Comparison of ENCODE assay signal across 9 cellular contexts in the genomic region with DNA sequence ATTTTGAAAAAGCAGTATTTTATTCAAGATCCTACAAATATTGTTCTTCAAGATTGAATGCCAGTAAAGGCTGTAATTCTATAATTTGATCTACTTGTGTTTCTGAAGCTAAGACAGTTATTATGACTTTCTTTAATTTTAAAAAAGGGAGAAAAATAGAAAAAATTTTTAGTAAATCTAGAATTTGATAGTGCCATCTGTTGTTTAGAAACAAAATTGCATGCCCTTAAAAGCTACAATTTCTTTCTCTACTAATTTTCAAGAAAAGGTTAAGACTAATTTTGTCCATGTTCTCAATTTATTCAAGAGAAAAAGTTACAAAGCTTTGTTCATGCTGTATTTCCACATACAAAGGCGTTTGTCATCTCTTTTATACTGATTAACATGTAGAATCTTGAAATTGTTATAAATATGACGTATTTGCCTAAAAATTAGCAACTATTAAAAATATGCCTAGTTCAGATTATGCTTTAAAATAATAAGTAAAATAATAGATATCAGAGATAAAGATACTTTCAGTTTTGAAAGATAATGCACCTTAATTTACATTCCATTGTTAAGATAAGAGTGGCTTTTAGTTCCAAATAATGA. TPM values are rescaled to one million over a fixed set of nuclear protein-coding genes. Genes with fewer than 3 reads are reported as not detected.
DNase-seq lines count a peak whose midpoint lies in the region; ATAC-seq and TF ChIP-seq lines count a peak whose summit lies in the region.
"Had no signal": no experiment of that assay in that cellular context is flagged by ENCODE, and none has a peak within 500 bp of the region (broad histone marks: within the 10 kb centered on the region; RNA-seq: fewer than 3 reads in every experiment).

No MANE protein-coding gene starts in this region.

- H3K36me3 Mint-ChIP-seq in activated CD8-positive, alpha-beta T cell treated with anti-CD3 and anti-CD28 coated beads for 36 hours (ENCODE audit: low read depth) = no peaks in the 10 kb centered on the region
- H3K36me3 Mint-ChIP-seq in activated CD8-positive, alpha-beta T cell treated with anti-CD3 and anti-CD28 coated beads, Interleukin-2, amount 10 ng/mL, durations not matched to agents 7 days and 5 days (ENCODE audit: low read depth) = no peaks in the 10 kb centered on the region

- no peak for ATAC-seq in activated CD8-positive, alpha-beta T cell treated with anti-CD3 and anti-CD28 coated beads for 36 hours
- no peak for ATAC-seq in activated CD8-positive, alpha-beta T cell treated with anti-CD3 and anti-CD28 coated beads, Interleukin-2, amount 10 ng/mL, durations not matched to agents 7 days and 5 days
- ATAC-seq in RWPE2 (ENCODE audit: low read depth) (no peak), HG03175 (IDR thresholded peaks at IDR 0.05; ENCODE audit: unreplicated experiment) (no peak), GM21528 (IDR thresholded peaks at IDR 0.05; ENCODE audit: low FRiP score, unreplicated experiment) (no peak)

- DNase-seq in activated CD8-positive, alpha-beta T cell treated with anti-CD3 and anti-CD28 coated beads for 36 hours = no peak
- DNase-seq in activated CD8-positive, alpha-beta T cell treated with anti-CD3 and anti-CD28 coated beads, Interleukin-2, amount 10 ng/mL, durations not matched to agents 7 days and 5 days = no peak
- DNase-seq in RWPE2 (ENCODE audit: low spot score) (no peak), foreskin fibroblast (peak in 1 of 2 donors; percentile 9), transverse colon (no peak)
- DNase-seq in stimulated activated CD4-positive, alpha-beta T cell treated with anti-CD3 and anti-CD28 coated beads, Interleukin-4, amount 100 ng/mL, for 4 hours = no peak

- H3K27me3 Mint-ChIP-seq in activated CD8-positive, alpha-beta T cell treated with anti-CD3 and anti-CD28 coated beads for 36 hours = peaks cover 4% of the 10 kb centered on the region
- H3K27me3 Mint-ChIP-seq in activated CD8-positive, alpha-beta T cell treated with anti-CD3 and anti-CD28 coated beads, Interleukin-2, amount 10 ng/mL, durations not matched to agents 7 days and 5 days (ENCODE audit: low read depth) = peaks cover 7% of the 10 kb centered on the region

- H3K9me3 ChIP-seq in RWPE2 (ENCODE audit: severe bottlenecking) (no peaks in the 10 kb centered on the region), transverse colon (no peaks in the 10 kb centered on the region)
- H3K9me3 ChIP-seq: BLaER1 had no signal

- WGBS in transverse colon (ENCODE audit: low coverage in 1 of 2), 2 donors = 49 to 60% methylated on average over 2 of the region's 2 CpGs

- H3K4me3 ChIP-seq in RWPE2 (ENCODE audit: severe bottlenecking) = no peak overlapping the region
- H3K4me3 ChIP-seq in foreskin fibroblast (ENCODE audit: low read depth in 1 of 2, low read length in 2 of 2) = no peak overlapping the region
- no peak overlapping the region for H3K4me3 ChIP-seq in transverse colon
- H3K4me3 ChIP-seq: BLaER1 had no signal

- no peak for TF ChIP-seq EP300 in transverse colon (IDR thresholded peaks at IDR 0.05; ENCODE audit: low read depth)

- no peaks in the 10 kb centered on the region for H3K27me3 ChIP-seq in RWPE2 (ENCODE audit: insufficient read depth, poor library complexity, severe bottlenecking)
- H3K27me3 ChIP-seq in transverse colon = no peaks in the 10 kb centered on the region
- H3K27me3 ChIP-seq: BLaER1 had no signal

- POLR2A ChIA-PET in activated CD8-positive, alpha-beta T cell treated with anti-CD3 and anti-CD28 coated beads for 36 hours (lab: Charles Lee) = no interaction called here
- POLR2A ChIA-PET in activated CD8-positive, alpha-beta T cell treated with anti-CD3 and anti-CD28 coated beads, Interleukin-2, amount 10 ng/mL, durations not matched to agents 7 days and 5 days (lab: Charles Lee) = no interaction called here

- H3K9me3 Mint-ChIP-seq in activated CD8-positive, alpha-beta T cell treated with anti-CD3 and anti-CD28 coated beads for 36 hours = peaks cover 3% of the 10 kb centered on the region
- H3K9me3 Mint-ChIP-seq in activated CD8-positive, alpha-beta T cell treated with anti-CD3 and anti-CD28 coated beads, Interleukin-2, amount 10 ng/mL, durations not matched to agents 7 days and 5 days (ENCODE audit: insufficient read depth) = peaks cover 2% of the 10 kb centered on the region

- CTCF ChIA-PET in activated CD8-positive, alpha-beta T cell treated with anti-CD3 and anti-CD28 coated beads for 36 hours (lab: Charles Lee) = interaction anchor here (0.7 to 1.5 kb wide), 15 partner anchors 10 to 732 kb away, joined by 3 to 6 read pairs (median 3); partner anchors contain the start of gene MMRN1
- CTCF ChIA-PET in activated CD8-positive, alpha-beta T cell treated with anti-CD3 and anti-CD28 coated beads, Interleukin-2, amount 10 ng/mL, durations not matched to agents 7 days and 5 days (lab: Charles Lee) = interaction anchor here (0.9 to 1.3 kb wide), 3 partner anchors 10 to 282 kb away, joined by 3 to 4 read pairs (median 4); partner anchors contain the start of gene MMRN1

- H3K4me1 ChIP-seq in RWPE2 (ENCODE audit: insufficient read depth, poor library complexity, severe bottlenecking) (no peaks in the 10 kb centered on the region), transverse colon (no peaks in the 10 kb centered on the region)
- H3K4me1 ChIP-seq: BLaER1 had no signal

- no peak overlapping the region for H3K4me3 Mint-ChIP-seq in activated CD8-positive, alpha-beta T cell treated with anti-CD3 and anti-CD28 coated beads for 36 hours
- no peak overlapping the region for H3K4me3 Mint-ChIP-seq in activated CD8-positive, alpha-beta T cell treated with anti-CD3 and anti-CD28 coated beads, Interleukin-2, amount 10 ng/mL, durations not matched to agents 7 days and 5 days

- H3K27ac ChIP-seq in RWPE2 (ENCODE audit: poor library complexity, severe bottlenecking) (no peak overlapping the region), transverse colon (no peak overlapping the region)
- H3K27ac ChIP-seq: BLaER1 had no signal

- in situ Hi-C loops in transverse colon (cut with MboI; ENCODE audit: low pct_ligation_motif_present in 1 of 4, low pct_unique_long_range_greater_than_20kb in 1 of 4, low sequenced_read_pairs in 3 of 4) = no loop called here

- TF ChIP-seq POLR2A in transverse colon (IDR thresholded peaks at IDR 0.05) = no peak

- peak; percentile 70 for TF ChIP-seq CTCF in activated CD8-positive, alpha-beta T cell treated with anti-CD3 and anti-CD28 coated beads for 36 hours (IDR thresholded peaks at IDR 0.05)
- TF ChIP-seq CTCF in RWPE2 (IDR thresholded peaks at IDR 0.05; ENCODE audit: poor library complexity, severe bottlenecking) (peak; percentile 73), foreskin fibroblast (IDR thresholded peaks at IDR 0.05; ENCODE audit: low read depth, low read length) (peak; percentile 28), transverse colon (IDR thresholded peaks at IDR 0.05) (peak; percentile 14 to 48 (median 38))

- no peak overlapping the region for H3K27ac Mint-ChIP-seq in activated CD8-positive, alpha-beta T cell treated with anti-CD3 and anti-CD28 coated beads for 36 hours
- no peak overlapping the region for H3K27ac Mint-ChIP-seq in activated CD8-positive, alpha-beta T cell treated with anti-CD3 and anti-CD28 coated beads, Interleukin-2, amount 10 ng/mL, durations not matched to agents 7 days and 5 days

- intact Hi-C loops in activated CD8-positive, alpha-beta T cell treated with anti-CD3 and anti-CD28 coated beads for 36 hours (cut with micrococcal nuclease) = no loop called here
- intact Hi-C loops in transverse colon (cut with DNase I; ENCODE audit: low total_unique reads) = no loop called here

- H3K36me3 ChIP-seq in RWPE2 (ENCODE audit: low read depth) (no peaks in the 10 kb centered on the region), transverse colon (no peaks in the 10 kb centered on the region)
- H3K36me3 ChIP-seq: BLaER1 had no signal

- no peaks in the 10 kb centered on the region for H3K4me1 Mint-ChIP-seq in activated CD8-positive, alpha-beta T cell treated with anti-CD3 and anti-CD28 coated beads for 36 hours (ENCODE audit: low read depth)
- no peaks in the 10 kb centered on the region for H3K4me1 Mint-ChIP-seq in activated CD8-positive, alpha-beta T cell treated with anti-CD3 and anti-CD28 coated beads, Interleukin-2, amount 10 ng/mL, durations not matched to agents 7 days and 5 days (ENCODE audit: low read depth)

RNA-seq across cellular contexts. Expression of gene MMRN1, which starts 25.6 kb away (rescaled TPM):
- not detected for total RNA-seq in activated CD8-positive, alpha-beta T cell treated with anti-CD3 and anti-CD28 coated beads for 36 hours
- under 1 TPM; 0.47 to 0.63 TPM for total RNA-seq in activated CD8-positive, alpha-beta T cell treated with anti-CD3 and anti-CD28 coated beads, Interleukin-2, amount 10 ng/mL, durations not matched to agents 7 days and 5 days
- total RNA-seq in transverse colon = 10 to 100 TPM in 2 of 4 donors, 1 to 10 TPM in 2; 3.0 to 27.9 (median 8.0) TPM

RNA-seq across cellular contexts. Expression of gene SNCA, which starts 32.1 kb away (rescaled TPM):
- not detected for total RNA-seq in activated CD8-positive, alpha-beta T cell treated with anti-CD3 and anti-CD28 coated beads for 36 hours
- 1 to 10 TPM; 3.8 to 4.3 TPM for total RNA-seq in activated CD8-positive, alpha-beta T cell treated with anti-CD3 and anti-CD28 coated beads, Interleukin-2, amount 10 ng/mL, durations not matched to agents 7 days and 5 days
- total RNA-seq in transverse colon = 1 to 10 TPM; 2.2 to 7.8 (median 4.0) TPM
